ENCODE assay signal across 18 cellular contexts in the genomic region with DNA sequence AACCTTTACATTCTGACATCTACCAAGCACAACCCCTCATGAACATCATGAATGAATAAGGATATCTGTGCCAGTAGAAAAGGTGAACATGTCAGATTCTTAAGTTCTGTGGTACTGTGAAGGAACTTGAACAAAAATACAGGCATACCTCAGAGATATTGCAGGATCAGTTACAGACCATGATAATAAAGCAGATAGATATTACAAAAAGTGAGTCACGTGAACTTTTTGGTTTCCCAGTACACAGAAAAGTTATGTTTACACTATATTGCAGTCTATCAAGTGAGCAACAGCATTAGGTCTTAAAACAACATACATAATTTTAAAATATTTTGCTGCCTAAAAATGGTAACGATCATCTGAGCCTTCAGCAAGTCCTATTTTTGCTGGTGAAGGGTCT.
DNase-seq lines count a peak whose midpoint lies in the region; FAIRE-seq and TF ChIP-seq lines count a peak whose summit lies in the region.
"Had no signal": no experiment of that assay in that cellular context is flagged by ENCODE, and none has a peak within 500 bp of the region (broad histone marks: within the 10 kb centered on the region; RNA-seq: fewer than 3 reads in every experiment).

No MANE protein-coding gene starts in this region.

- DNase-seq in H54 (ENCODE audit: insufficient read length, low spot score) (no peak), choroid plexus epithelial cell (ENCODE audit: low read depth) (peak; percentile 15), iris pigment epithelial cell (ENCODE audit: low read depth) (peak; percentile 10), CD1c-positive myeloid dendritic cell (ENCODE audit: extremely low spot score) (no peak), ACHN (no peak)
- DNase-seq in activated CD8-positive, alpha-beta memory T cell treated with anti-CD3 and anti-CD28 coated beads, Interleukin-2, amount 50 U/mL, for 48 hours, result no peak
- DNase-seq: BE2C; C1 segment of cervical spinal cord; Caco-2; Calu3; CD4-positive, alpha-beta T cell; CD8-positive, alpha-beta T cell; DMS79 treated with DMSO at 0.1 percent for 48 hours; GF-D8 had no signal

- in situ Hi-C loops in ACHN (cut with HindIII; ENCODE audit: low pct_ligation_motif_present, low pct_unique_long_range_greater_than_20kb, low sequenced_read_pairs), result no loop called here

- FAIRE-seq in H54 (lab: Jason Lieb, UNC), result peak; percentile 45
- FAIRE-seq: A549, D721Med, GM12891 had no signal

- no peak overlapping the region for H3K4me3 ChIP-seq in choroid plexus epithelial cell (ENCODE audit: low read depth, low read length)
- H3K4me3 ChIP-seq: A549, BLaER1 had no signal

- no peak for TF ChIP-seq CTCF in choroid plexus epithelial cell (conservative IDR thresholded peaks at IDR 0.05; ENCODE audit: low read depth, low read length)

- no peak for TF ChIP-seq POLR2A in H54 (IDR thresholded peaks at IDR 0.05; ENCODE audit: low read depth, low read length)

Comparison
In these comparisons a context has a peak if more than half of its experiments do, and no peak if none do; other contexts are left out.
1. DNase-seq: peak in choroid plexus epithelial cell (single experiment) and iris pigment epithelial cell (single experiment); none in H54 (single experiment), CD1c-positive myeloid dendritic cell (single experiment), ACHN (single experiment) and activated CD8-positive, alpha-beta memory T cell treated with anti-CD3 and anti-CD28 coated beads, Interleukin-2, amount 50 U/mL, for 48 hours (single experiment).